ENCODE assay signal across 21 cellular contexts in genomic region chr5:179887802-179888201, GRCh38. TPM values are rescaled to one million over a fixed set of nuclear protein-coding genes. Genes with fewer than 3 reads are reported as not detected.
DNase-seq lines count a peak whose midpoint lies in the region; FAIRE-seq and TF ChIP-seq lines count a peak whose summit lies in the region.
"Had no signal": no experiment of that assay in that cellular context is flagged by ENCODE, and none has a peak within 500 bp of the region (broad histone marks: within the 10 kb centered on the region; RNA-seq: fewer than 3 reads in every experiment).

No MANE protein-coding gene starts in this region.

- TF ChIP-seq CTCF in RWPE1 (conservative IDR thresholded peaks at IDR 0.05; ENCODE audit: low read depth) (no peak), bronchial epithelial cell (IDR thresholded peaks at IDR 0.05; ENCODE audit: insufficient read depth, low read length, severe bottlenecking) (no peak)

- WGBS in neuronal stem cell (ENCODE audit: extremely low coverage in 2 of 2, insufficient read length in 2 of 2, insufficient replicate concordance in 1 of 2), 2 donors: no CpG with 5 or more reads among the region's 6 CpGs

- peaks cover 51% of the 10 kb centered on the region for H3K36me3 ChIP-seq in bronchial epithelial cell (ENCODE audit: control insufficient read depth, insufficient read depth, low read length)
- peaks cover 64 to 98% of the 10 kb centered on the region in 2 donors for H3K36me3 ChIP-seq in neuronal stem cell (replicated peaks in 1 of 2; ENCODE audit: control insufficient read depth in 2 of 2, insufficient read depth in 2 of 2, low read length in 2 of 2)
- peaks cover 62 to 72% (median 68%) of the 10 kb centered on the region in 3 donors for H3K36me3 ChIP-seq in skeletal muscle tissue (ENCODE audit: control insufficient read depth in 3 of 3, insufficient read depth in 3 of 3, low read length in 3 of 3)

- no peak overlapping the region for H2BK12ac ChIP-seq in neuronal stem cell (ENCODE audit: low read length)

- H4K8ac ChIP-seq in neuronal stem cell (ENCODE audit: low read depth, low read length): no peak overlapping the region

- no peak overlapping the region for H3K18ac ChIP-seq in neuronal stem cell (ENCODE audit: low read length)

- H3K4me1 ChIP-seq in neuronal stem cell (ENCODE audit: control insufficient read depth in 2 of 2, insufficient read depth in 1 of 2, low read depth in 1 of 2, low read length in 2 of 2): no peaks in the 10 kb centered on the region
- peaks cover 13 to 23% (median 22%) of the 10 kb centered on the region in 3 donors for H3K4me1 ChIP-seq in skeletal muscle tissue (ENCODE audit: control insufficient read depth in 3 of 3, insufficient read depth in 3 of 3, low read length in 3 of 3)
- H3K4me1 ChIP-seq: BE2C, HAP-1 had no signal

- intact Hi-C loops in head of caudate nucleus (cut with DNase I): no loop called here

- H3K79me1 ChIP-seq in neuronal stem cell (ENCODE audit: low read depth, low read length): no peaks in the 10 kb centered on the region

- H3K9ac ChIP-seq in neuronal stem cell (ENCODE audit: low read depth, low read length, poor library complexity): no peak overlapping the region
- peak overlapping the region in 1 of 3 donors; percentile 45 for H3K9ac ChIP-seq in skeletal muscle tissue (ENCODE audit: low read depth in 1 of 3, low read length in 3 of 3)

- DNase-seq in RWPE1 (ENCODE audit: low spot score) (no peak), bronchial epithelial cell (ENCODE audit: low read depth) (no peak), neuronal stem cell (ENCODE audit: low spot score) (no peak), iPS-NIHi7 (ENCODE audit: extremely low spot score) (no peak), ureter (ENCODE audit: low spot score) (no peak), head of caudate nucleus (no peak)
- DNase-seq: ACHN; BE2C; C1 segment of cervical spinal cord; CD4-positive, CD25-positive, alpha-beta regulatory T cell; CD8-positive, alpha-beta memory T cell; COR-L47 had no signal

- H2BK5ac ChIP-seq in neuronal stem cell (ENCODE audit: low read length): no peak overlapping the region

- no peak overlapping the region for H3K14ac ChIP-seq in neuronal stem cell (ENCODE audit: low read length)

- FAIRE-seq in bronchial epithelial cell (lab: Jason Lieb, UNC): peak; percentile 23
- FAIRE-seq: A204.1, D721Med, G401.6, GM12891, GM19239, H1, HepG2 had no signal

- H3K27ac ChIP-seq in RWPE1 (peak overlapping the region; percentile 6; the same call in 1 of the 2 replicates), neuronal stem cell (replicated peaks; ENCODE audit: low read length) (no peak overlapping the region), skeletal muscle tissue (ENCODE audit: low read depth, low read length) (peak overlapping the region; percentile 10)

- no peak overlapping the region for H3K4ac ChIP-seq in neuronal stem cell (ENCODE audit: low read length)

- H2AFZ ChIP-seq in neuronal stem cell (ENCODE audit: low read length): no peak overlapping the region

- no peak overlapping the region for H2BK120ac ChIP-seq in neuronal stem cell (ENCODE audit: low read depth, low read length)

- H3K27me3 ChIP-seq in bronchial epithelial cell (ENCODE audit: control insufficient read depth, insufficient read depth, low read length): no peaks in the 10 kb centered on the region
- no peaks in the 10 kb centered on the region for H3K27me3 ChIP-seq in neuronal stem cell (ENCODE audit: control insufficient read depth in 3 of 3, insufficient read depth in 3 of 3, low read depth in 1 of 3, low read length in 3 of 3)
- H3K27me3 ChIP-seq in skeletal muscle tissue (ENCODE audit: control insufficient read depth in 3 of 3, insufficient read depth in 3 of 3, low read length in 3 of 3): no peaks in the 10 kb centered on the region
- H3K27me3 ChIP-seq: BE2C had no signal

- H3K4me3 ChIP-seq in bronchial epithelial cell (ENCODE audit: low read depth, low read length) (no peak overlapping the region), neuronal stem cell (ENCODE audit: low read length in 2 of 2) (peak overlapping the region in 1 of 2 donors; percentile 59), skeletal muscle tissue (ENCODE audit: low read length in 3 of 3) (no peak overlapping the region)
- H3K4me3 ChIP-seq: HAP-1 had no signal

- no peak overlapping the region for H3K4me2 ChIP-seq in neuronal stem cell (ENCODE audit: insufficient read depth, low read length, poor library complexity, severe bottlenecking)

- H3K9me3 ChIP-seq in neuronal stem cell (replicated peaks in 1 of 2; ENCODE audit: control insufficient read depth in 2 of 2, insufficient read depth in 1 of 2, low read depth in 1 of 2, low read length in 2 of 2) (peaks cover 20 to 26% of the 10 kb centered on the region in 2 donors), skeletal muscle tissue (ENCODE audit: control insufficient read depth in 3 of 3, low read length in 3 of 3) (peaks cover 2 to 4% (median 2%) of the 10 kb centered on the region in 3 donors)

- H4K91ac ChIP-seq in neuronal stem cell (ENCODE audit: low read depth, low read length, poor library complexity): no peak overlapping the region

- H2BK15ac ChIP-seq in neuronal stem cell (ENCODE audit: low read length): no peak overlapping the region

- CTCF ChIA-PET in RWPE1 (lab: Yijun Ruan, JAX): no interaction called here

- POLR2A ChIA-PET in RWPE1 (lab: Yijun Ruan, JAX; ENCODE audit: low non-redundant PET): interaction anchor here (0.7 kb wide), 1 partner anchor 255 kb away, joined by 3 read pairs; no protein-coding TSS in a partner anchor

- peak overlapping the region; percentile 30 for H3K23ac ChIP-seq in neuronal stem cell (ENCODE audit: low read depth, low read length, poor library complexity)

- H2AK5ac ChIP-seq in neuronal stem cell (ENCODE audit: low read depth, low read length): no peak overlapping the region

RNA-seq across cellular contexts. Expression of gene TBC1D9B, which starts 19.9 kb away (rescaled TPM):
- total RNA-seq in bronchial epithelial cell (37.6 and 45.2 TPM in 2 replicates), skeletal muscle tissue (32.9 TPM), ureter (142 TPM)
- polyA plus RNA-seq in neuronal stem cell (2013, experiment 1 of 2): 41.1 TPM
- 39.6 TPM for polyA plus RNA-seq in neuronal stem cell (2013, experiment 2 of 2)

RNA-seq across cellular contexts. Expression of gene MRNIP, which starts 29.2 kb away (rescaled TPM):
- 10.6 and 11.8 TPM in 2 replicates for total RNA-seq in bronchial epithelial cell
- polyA plus RNA-seq in neuronal stem cell (2013, experiment 1 of 2): 39.6 TPM
- polyA plus RNA-seq in neuronal stem cell (2013, experiment 2 of 2): 39.2 TPM
- total RNA-seq in skeletal muscle tissue: 21.4 TPM
- total RNA-seq in ureter: 40.5 TPM
